1 cellular context compared by ENCODE assay signal in genomic region chr12:46546634-46547273, GRCh38.
TF ChIP-seq lines count a peak whose summit lies in the region.

No MANE protein-coding gene starts in this region.

TF ChIP-seq in K562, 482 proteins besides CTCF, POLR2A, EP300 and RAD21 (continued from another document):
- TF ChIP-seq, protein P1, sequence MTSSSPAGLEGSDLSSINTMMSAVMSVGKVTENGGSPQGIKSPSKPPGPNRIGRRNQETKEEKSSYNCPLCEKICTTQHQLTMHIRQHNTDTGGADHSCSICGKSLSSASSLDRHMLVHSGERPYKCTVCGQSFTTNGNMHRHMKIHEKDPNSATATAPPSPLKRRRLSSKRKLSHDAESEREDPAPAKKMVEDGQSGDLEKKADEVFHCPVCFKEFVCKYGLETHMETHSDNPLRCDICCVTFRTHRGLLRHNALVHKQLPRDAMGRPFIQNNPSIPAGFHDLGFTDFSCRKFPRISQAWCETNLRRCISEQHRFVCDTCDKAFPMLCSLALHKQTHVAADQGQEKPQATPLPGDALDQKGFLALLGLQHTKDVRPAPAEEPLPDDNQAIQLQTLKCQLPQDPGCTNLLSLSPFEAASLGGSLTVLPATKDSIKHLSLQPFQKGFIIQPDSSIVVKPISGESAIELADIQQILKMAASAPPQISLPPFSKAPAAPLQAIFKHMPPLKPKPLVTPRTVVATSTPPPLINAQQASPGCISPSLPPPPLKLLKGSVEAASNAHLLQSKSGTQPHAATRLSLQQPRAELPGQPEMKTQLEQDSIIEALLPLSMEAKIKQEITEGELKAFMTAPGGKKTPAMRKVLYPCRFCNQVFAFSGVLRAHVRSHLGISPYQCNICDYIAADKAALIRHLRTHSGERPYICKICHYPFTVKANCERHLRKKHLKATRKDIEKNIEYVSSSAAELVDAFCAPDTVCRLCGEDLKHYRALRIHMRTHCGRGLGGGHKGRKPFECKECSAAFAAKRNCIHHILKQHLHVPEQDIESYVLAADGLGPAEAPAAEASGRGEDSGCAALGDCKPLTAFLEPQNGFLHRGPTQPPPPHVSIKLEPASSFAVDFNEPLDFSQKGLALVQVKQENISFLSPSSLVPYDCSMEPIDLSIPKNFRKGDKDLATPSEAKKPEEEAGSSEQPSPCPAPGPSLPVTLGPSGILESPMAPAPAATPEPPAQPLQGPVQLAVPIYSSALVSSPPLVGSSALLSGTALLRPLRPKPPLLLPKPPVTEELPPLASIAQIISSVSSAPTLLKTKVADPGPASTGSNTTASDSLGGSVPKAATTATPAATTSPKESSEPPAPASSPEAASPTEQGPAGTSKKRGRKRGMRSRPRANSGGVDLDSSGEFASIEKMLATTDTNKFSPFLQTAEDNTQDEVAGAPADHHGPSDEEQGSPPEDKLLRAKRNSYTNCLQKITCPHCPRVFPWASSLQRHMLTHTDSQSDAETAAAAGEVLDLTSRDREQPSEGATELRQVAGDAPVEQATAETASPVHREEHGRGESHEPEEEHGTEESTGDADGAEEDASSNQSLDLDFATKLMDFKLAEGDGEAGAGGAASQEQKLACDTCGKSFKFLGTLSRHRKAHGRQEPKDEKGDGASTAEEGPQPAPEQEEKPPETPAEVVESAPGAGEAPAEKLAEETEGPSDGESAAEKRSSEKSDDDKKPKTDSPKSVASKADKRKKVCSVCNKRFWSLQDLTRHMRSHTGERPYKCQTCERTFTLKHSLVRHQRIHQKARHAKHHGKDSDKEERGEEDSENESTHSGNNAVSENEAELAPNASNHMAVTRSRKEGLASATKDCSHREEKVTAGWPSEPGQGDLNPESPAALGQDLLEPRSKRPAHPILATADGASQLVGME (CRISPR knock-in tag; IDR thresholded peaks at IDR 0.05): no peak
- TF ChIP-seq CBFA2T2 (conservative IDR thresholded peaks at IDR 0.05) (peak; percentile 19; the same call in 1 of the 2 replicates), DEAF1 (CRISPR knock-in tag; IDR thresholded peaks at IDR 0.05) (no peak), ZBTB1 (CRISPR knock-in tag; IDR thresholded peaks at IDR 0.05; ENCODE audit: borderline replicate concordance, low read depth) (no peak), THRA (IDR thresholded peaks at IDR 0.05) (no peak), USF1 (CRISPR knock-in tag; IDR thresholded peaks at IDR 0.05) (no peak), ZC3H11A (IDR thresholded peaks at IDR 0.05; ENCODE audit: low read depth, low read length) (no peak), FOXM1 (IDR thresholded peaks at IDR 0.05; ENCODE audit: low read depth) (no peak), FOXM1 (CRISPR knock-in tag; IDR thresholded peaks at IDR 0.05; ENCODE audit: low read depth) (no peak), MAZ (CRISPR knock-in tag; conservative IDR thresholded peaks at IDR 0.05 in 1 of 2, IDR thresholded peaks at IDR 0.05 in 1 of 2) (0 out of 4 replicates have a peak, but pooled peaks of 1 of the 2 experiments have one; percentile 27), SMARCA4 (IDR thresholded peaks at IDR 0.05) (no peak), RFX5 (IDR thresholded peaks at IDR 0.05; ENCODE audit: low read depth, low read length) (no peak), POLR3G (IDR thresholded peaks at IDR 0.05; ENCODE audit: extremely low read depth, insufficient read length, insufficient replicate concordance) (no peak), CCNT2 (IDR thresholded peaks at IDR 0.05; ENCODE audit: borderline replicate concordance, extremely low read depth, insufficient read length, low read depth, low read length) (no peak), MED1 (CRISPR knock-in tag; IDR thresholded peaks at IDR 0.05; ENCODE audit: borderline replicate concordance) (no peak), NFE2L1 (tag; IDR thresholded peaks at IDR 0.05; ENCODE audit: borderline replicate concordance, low read depth) (no peak), VEZF1 (CRISPR knock-in tag; IDR thresholded peaks at IDR 0.05) (0 out of 2 replicates have a peak, but pooled peaks have one; percentile 10), E2F3 (CRISPR knock-in tag; IDR thresholded peaks at IDR 0.05) (no peak), ZNF232 (CRISPR knock-in tag; IDR thresholded peaks at IDR 0.05) (no peak), DLX4 (CRISPR knock-in tag; IDR thresholded peaks at IDR 0.05) (no peak), FOSL1 (tag; conservative IDR thresholded peaks at IDR 0.05) (peak; percentile 36), MTA3 (IDR thresholded peaks at IDR 0.05; ENCODE audit: borderline replicate concordance) (no peak), SMAD4 (CRISPR knock-in tag; conservative IDR thresholded peaks at IDR 0.05) (peak; percentile 35; the same call in 1 of the 2 replicates), SIX5 (IDR thresholded peaks at IDR 0.05; ENCODE audit: borderline replicate concordance in 1 of 2, insufficient read depth in 1 of 2, low read depth in 1 of 2, low read length in 2 of 2) (no peak), CTBP1 (IDR thresholded peaks at IDR 0.05; ENCODE audit: borderline replicate concordance) (peak; percentile 49; the same call in 1 of the 2 replicates), ZKSCAN3 (CRISPR knock-in tag; IDR thresholded peaks at IDR 0.05) (no peak), ZNF175 (CRISPR knock-in tag; IDR thresholded peaks at IDR 0.05; ENCODE audit: low read depth) (0 out of 2 replicates have a peak, but pooled peaks have one; percentile 13), ZNF431 (CRISPR knock-in tag; IDR thresholded peaks at IDR 0.05) (no peak), ZNF395 (CRISPR knock-in tag; IDR thresholded peaks at IDR 0.05) (no peak), XRCC4 (IDR thresholded peaks at IDR 0.05; ENCODE audit: extremely low read depth, insufficient read depth, insufficient read length) (no peak), CHD2 (IDR thresholded peaks at IDR 0.05; ENCODE audit: low read depth, low read length) (no peak), HES1 (IDR thresholded peaks at IDR 0.05; ENCODE audit: low read depth) (no peak), CEBPG (CRISPR knock-in tag; IDR thresholded peaks at IDR 0.05) (no peak), CEBPG (tag; conservative IDR thresholded peaks at IDR 0.05 in 1 of 2, IDR thresholded peaks at IDR 0.05 in 1 of 2) (no peak), ZNF217 (CRISPR knock-in tag; IDR thresholded peaks at IDR 0.05) (no peak)
